Comparison of ENCODE assay signal across 15 cellular contexts in genomic region chr12:28248555-28249127, GRCh38. TPM values are rescaled to one million over a fixed set of nuclear protein-coding genes. Genes with fewer than 3 reads are reported as not detected.
DNase-seq lines count a peak whose midpoint lies in the region; ATAC-seq and TF ChIP-seq lines count a peak whose summit lies in the region.
"Had no signal": no experiment of that assay in that cellular context is flagged by ENCODE, and none has a peak within 500 bp of the region (broad histone marks: within the 10 kb centered on the region; RNA-seq: fewer than 3 reads in every experiment).

No MANE protein-coding gene starts in this region.

- H3K9me3 Mint-ChIP-seq in CD8-positive, alpha-beta memory T cell: no peaks in the 10 kb centered on the region
- no peaks in the 10 kb centered on the region for H3K9me3 Mint-ChIP-seq in T-helper 1 cell treated with Interleukin-12 subunit alpha and Interleukin-12 subunit beta and Interleukin-4 antibody, amounts not matched to agents 30 μg/mL and 1 μg/mL, for 36 hours
- H3K9me3 Mint-ChIP-seq in mesothelial cell of epicardium: peaks cover 33% of the 10 kb centered on the region

- no peak overlapping the region for H3K27ac ChIP-seq in CD8-positive, alpha-beta memory T cell (ENCODE audit: low read depth, low read length)
- no peak overlapping the region for H3K27ac ChIP-seq in body of pancreas
- H3K27ac ChIP-seq in effector memory CD4-positive, alpha-beta T cell (ENCODE audit: insufficient read depth, low read length, poor library complexity, severe bottlenecking): no peak overlapping the region
- H3K27ac ChIP-seq: C4-2B, VCaP had no signal

- intact Hi-C loops in body of pancreas (cut with DNase I): no loop called here

- no peak for DNase-seq in CD8-positive, alpha-beta memory T cell
- DNase-seq in mesothelial cell of epicardium (ENCODE audit: low spot score in 2 of 2, unreplicated experiment in 2 of 2) (no peak), hypothalamus (lab: John Stamatoyannopoulos, UW) (no peak), body of pancreas (no peak), Ammon's horn (ENCODE audit: low spot score) (no peak)
- DNase-seq in effector memory CD4-positive, alpha-beta T cell: no peak
- DNase-seq: caudate nucleus, GDM1, NCI-H1105, NCI-H774, SIG-M5 had no signal

- H3K4me3 ChIP-seq in CD8-positive, alpha-beta memory T cell (ENCODE audit: low read length): no peak overlapping the region
- no peak overlapping the region for H3K4me3 ChIP-seq in body of pancreas
- no peak overlapping the region for H3K4me3 ChIP-seq in effector memory CD4-positive, alpha-beta T cell (ENCODE audit: insufficient read depth, low read depth, low read length, poor library complexity, severe bottlenecking)

- H3K27me3 ChIP-seq in CD8-positive, alpha-beta memory T cell (ENCODE audit: insufficient read depth, low read length, poor library complexity, severe bottlenecking): no peaks in the 10 kb centered on the region
- H3K27me3 ChIP-seq in body of pancreas: no peaks in the 10 kb centered on the region
- no peaks in the 10 kb centered on the region for H3K27me3 ChIP-seq in effector memory CD4-positive, alpha-beta T cell (replicated peaks; ENCODE audit: control insufficient read depth, insufficient read depth, low read length, poor library complexity, severe bottlenecking)

- no peaks in the 10 kb centered on the region for H3K36me3 ChIP-seq in CD8-positive, alpha-beta memory T cell (ENCODE audit: insufficient read depth, low read length)
- no peaks in the 10 kb centered on the region for H3K36me3 ChIP-seq in body of pancreas (replicated peaks in 1 of 2; ENCODE audit: insufficient read depth in 1 of 2, low read depth in 2 of 2)
- no peaks in the 10 kb centered on the region for H3K36me3 ChIP-seq in effector memory CD4-positive, alpha-beta T cell (ENCODE audit: control insufficient read depth, insufficient read depth, low read length)

- CTCF ChIA-PET in CD8-positive, alpha-beta memory T cell (lab: Charles Lee): interaction anchor here (1.3 kb wide), 1 partner anchor 58 kb away, joined by 3 read pairs; no protein-coding TSS in a partner anchor

- H3K4me3 Mint-ChIP-seq in CD8-positive, alpha-beta memory T cell: peak overlapping the region in 3 of 7 donors; percentile 1 to 53 (median 42)
- no peak overlapping the region for H3K4me3 Mint-ChIP-seq in T-helper 1 cell treated with Interleukin-12 subunit alpha and Interleukin-12 subunit beta and Interleukin-4 antibody, amounts not matched to agents 30 μg/mL and 1 μg/mL, for 36 hours
- no peak overlapping the region for H3K4me3 Mint-ChIP-seq in mesothelial cell of epicardium

- peaks cover 42% of the 10 kb centered on the region for H3K4me1 ChIP-seq in CD8-positive, alpha-beta memory T cell (ENCODE audit: insufficient read depth, low read length)
- peaks cover 14% of the 10 kb centered on the region for H3K4me1 ChIP-seq in body of pancreas
- peaks cover 17% of the 10 kb centered on the region for H3K4me1 ChIP-seq in effector memory CD4-positive, alpha-beta T cell (ENCODE audit: control insufficient read depth, insufficient read depth, low read length, poor library complexity, severe bottlenecking)

- peaks cover 0 to 3% (median 0%) of the 10 kb centered on the region in 3 donors for H3K36me3 Mint-ChIP-seq in CD8-positive, alpha-beta memory T cell
- peaks cover 1% of the 10 kb centered on the region for H3K36me3 Mint-ChIP-seq in T-helper 1 cell treated with Interleukin-12 subunit alpha and Interleukin-12 subunit beta and Interleukin-4 antibody, amounts not matched to agents 30 μg/mL and 1 μg/mL, for 36 hours (ENCODE audit: low read depth)
- H3K36me3 Mint-ChIP-seq in mesothelial cell of epicardium: peaks cover 11% of the 10 kb centered on the region

- H3K27me3 Mint-ChIP-seq in CD8-positive, alpha-beta memory T cell: no peaks in the 10 kb centered on the region
- no peaks in the 10 kb centered on the region for H3K27me3 Mint-ChIP-seq in T-helper 1 cell treated with Interleukin-12 subunit alpha and Interleukin-12 subunit beta and Interleukin-4 antibody, amounts not matched to agents 30 μg/mL and 1 μg/mL, for 36 hours (ENCODE audit: low read depth)
- no peaks in the 10 kb centered on the region for H3K27me3 Mint-ChIP-seq in mesothelial cell of epicardium (ENCODE audit: low read depth)

- H3K27ac Mint-ChIP-seq in CD8-positive, alpha-beta memory T cell: peak overlapping the region; percentile 15 to 88 (median 62)
- H3K27ac Mint-ChIP-seq in T-helper 1 cell treated with Interleukin-12 subunit alpha and Interleukin-12 subunit beta and Interleukin-4 antibody, amounts not matched to agents 30 μg/mL and 1 μg/mL, for 36 hours: peak overlapping the region; percentile 20
- peak overlapping the region; percentile 26 for H3K27ac Mint-ChIP-seq in mesothelial cell of epicardium

- no peak for TF ChIP-seq POLR2A in body of pancreas (IDR thresholded peaks at IDR 0.05)

- POLR2A ChIA-PET in CD8-positive, alpha-beta memory T cell (lab: Charles Lee): no interaction called here

- H3K4me1 Mint-ChIP-seq in CD8-positive, alpha-beta memory T cell: peaks cover 69 to 79% (median 77%) of the 10 kb centered on the region in 3 donors
- peaks cover 39% of the 10 kb centered on the region for H3K4me1 Mint-ChIP-seq in T-helper 1 cell treated with Interleukin-12 subunit alpha and Interleukin-12 subunit beta and Interleukin-4 antibody, amounts not matched to agents 30 μg/mL and 1 μg/mL, for 36 hours (ENCODE audit: low read depth)
- peaks cover 13% of the 10 kb centered on the region for H3K4me1 Mint-ChIP-seq in mesothelial cell of epicardium

- ATAC-seq in GM21381 (IDR thresholded peaks at IDR 0.05; ENCODE audit: unreplicated experiment) (peak; percentile 43), body of pancreas (no peak)

- no peaks in the 10 kb centered on the region for H3K9me3 ChIP-seq in CD8-positive, alpha-beta memory T cell (ENCODE audit: low read length)
- no peaks in the 10 kb centered on the region for H3K9me3 ChIP-seq in body of pancreas
- no peaks in the 10 kb centered on the region for H3K9me3 ChIP-seq in effector memory CD4-positive, alpha-beta T cell (ENCODE audit: control insufficient read depth, low read length)

- no peak for TF ChIP-seq CTCF in mesothelial cell of epicardium (IDR thresholded peaks at IDR 0.05; ENCODE audit: unreplicated experiment)
- no peak for TF ChIP-seq CTCF in body of pancreas (IDR thresholded peaks at IDR 0.05)

RNA-seq across cellular contexts. Expression of gene CCDC91, which starts 58.4 kb away (rescaled TPM):
- total RNA-seq in CD8-positive, alpha-beta memory T cell: 10 to 100 TPM; 20.3 to 23.2 TPM
- polyA plus RNA-seq in CD8-positive, alpha-beta memory T cell: 64.1 TPM
- total RNA-seq in mesothelial cell of epicardium (28.1 to 30.7 TPM (median 29.1 TPM) in 3 replicates), body of pancreas (10 to 100 TPM; 31.9 to 35.6 TPM)
